Comparison of ENCODE assay signal across 8 cellular contexts in the genomic region with DNA sequence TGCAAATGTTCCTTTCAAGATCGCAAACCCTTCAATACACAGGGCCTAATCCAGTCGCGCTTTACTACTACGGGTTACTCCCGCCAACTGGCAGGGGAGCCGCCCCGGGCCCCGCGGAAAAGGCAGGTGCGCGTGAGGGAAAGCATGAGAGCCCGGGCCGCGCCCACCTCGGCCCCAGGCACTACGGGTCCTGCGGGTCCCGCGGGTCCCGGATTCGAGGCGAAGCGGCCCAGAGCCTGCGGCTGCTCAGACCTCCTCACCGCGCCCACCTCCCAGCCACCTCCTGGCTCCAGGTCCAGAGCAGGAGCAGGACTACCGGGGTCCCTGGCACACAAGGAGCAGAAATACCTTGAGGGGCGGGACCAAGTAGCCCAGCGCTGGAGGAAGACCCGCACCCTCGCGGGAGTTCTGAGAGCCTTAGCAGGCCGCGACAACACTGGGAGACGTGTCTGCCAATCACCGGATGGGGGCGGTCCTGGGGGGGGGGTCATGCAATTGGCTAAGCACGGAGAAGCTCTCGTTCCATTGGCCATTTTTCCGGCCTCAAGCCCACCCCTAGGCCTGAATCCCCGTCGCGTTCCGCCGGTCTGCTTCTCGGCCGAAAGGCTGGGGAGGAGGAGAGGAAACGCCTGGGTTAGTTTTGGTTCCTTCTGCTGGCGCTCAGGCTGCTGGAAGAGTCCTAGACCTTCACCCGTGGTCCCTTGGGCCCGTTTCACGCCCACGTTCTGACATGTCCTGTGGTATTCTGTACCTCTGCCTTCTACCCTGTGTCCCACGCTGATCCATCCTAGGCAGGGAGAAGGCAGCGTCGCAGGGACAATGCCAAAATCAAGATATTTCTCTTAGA. TPM values are rescaled to one million over a fixed set of nuclear protein-coding genes. Genes with fewer than 3 reads are reported as not detected.
DNase-seq lines count a peak whose midpoint lies in the region; ATAC-seq and TF ChIP-seq lines count a peak whose summit lies in the region.

No MANE protein-coding gene starts in this region.

- intact Hi-C loops in lower lobe of right lung (cut with DNase I) = no loop called here

- peak overlapping the region; percentile 74 to 85 (median 82) for H3K27ac ChIP-seq in BLaER1 treated with 17β-estradiol and CSF1 and Interleukin-3, amounts not matched to agents 10 nM and 100 nM
- peak overlapping the region; percentile 90 for H3K27ac ChIP-seq in lower lobe of right lung

- peaks cover 0 to 34% (median 7%) of the 10 kb centered on the region in 11 experiments; a peak in 10 of 22 replicates for H4K20me1 ChIP-seq in BLaER1 treated with 17β-estradiol and CSF1 and Interleukin-3, amounts not matched to agents 10 nM and 100 nM

- H3K9me3 Mint-ChIP-seq in activated CD8-positive, alpha-beta T cell treated with anti-CD3 and anti-CD28 coated beads, Interleukin-2, amount 10 ng/mL, durations not matched to agents 7 days and 5 days (ENCODE audit: insufficient read depth) = no peaks in the 10 kb centered on the region

- ATAC-seq in GM19328 (IDR thresholded peaks at IDR 0.05; ENCODE audit: unreplicated experiment) (peak; percentile 89), HG03520 (IDR thresholded peaks at IDR 0.05; ENCODE audit: unreplicated experiment) (peak; percentile 94), lower lobe of right lung (peak; percentile 99 to 100)
- ATAC-seq in activated CD8-positive, alpha-beta T cell treated with anti-CD3 and anti-CD28 coated beads, Interleukin-2, amount 10 ng/mL, durations not matched to agents 7 days and 5 days = peak; percentile 99

- H3K4me2 ChIP-seq in BLaER1 treated with 17β-estradiol and CSF1 and Interleukin-3, amounts not matched to agents 10 nM and 100 nM = peak overlapping the region; percentile 71 to 94 (median 86)

- peak overlapping the region; percentile 77 to 88 (median 84) for H3K9ac ChIP-seq in BLaER1 treated with 17β-estradiol and CSF1 and Interleukin-3, amounts not matched to agents 10 nM and 100 nM

- DNase-seq in NCI-H748 treated with DMSO at 0.1 percent for 48 hours (lab: John Stamatoyannopoulos, UW) (peak; percentile 89), lower lobe of right lung (peak; percentile 94)
- peak; percentile 94 for DNase-seq in activated CD8-positive, alpha-beta T cell treated with anti-CD3 and anti-CD28 coated beads, Interleukin-2, amount 10 ng/mL, durations not matched to agents 7 days and 5 days
- DNase-seq in effector CD4-positive, alpha-beta T cell = peak; percentile 85
- DNase-seq in stimulated activated CD4-positive, alpha-beta T cell treated with anti-CD3 and anti-CD28 coated beads, TNF-alpha, amount 100 ng/mL, for 1 hour (ENCODE audit: low read depth in 3 of 3, low spot score in 1 of 3) = peak; percentile 73 to 74 (median 74)

- CTCF ChIA-PET in activated CD8-positive, alpha-beta T cell treated with anti-CD3 and anti-CD28 coated beads, Interleukin-2, amount 10 ng/mL, durations not matched to agents 7 days and 5 days (lab: Charles Lee) = interaction anchor here (1.0 to 1.3 kb wide), 3 partner anchors 9 to 261 kb away, joined by 3 to 4 read pairs (median 4); no protein-coding TSS in a partner anchor

- H3K9me3 ChIP-seq in BLaER1 treated with 17β-estradiol and CSF1 and Interleukin-3, amounts not matched to agents 10 nM and 100 nM (replicated peaks in 1 of 11) = no peaks in the 10 kb centered on the region
- no peaks in the 10 kb centered on the region for H3K9me3 ChIP-seq in lower lobe of right lung

- H3K4me1 Mint-ChIP-seq in activated CD8-positive, alpha-beta T cell treated with anti-CD3 and anti-CD28 coated beads, Interleukin-2, amount 10 ng/mL, durations not matched to agents 7 days and 5 days (ENCODE audit: low read depth) = peaks cover 13% of the 10 kb centered on the region

- H3K36me3 ChIP-seq in BLaER1 treated with 17β-estradiol and CSF1 and Interleukin-3, amounts not matched to agents 10 nM and 100 nM = peaks cover 9 to 33% (median 25%) of the 10 kb centered on the region in 11 experiments; a peak in 21 of 22 replicates
- peaks cover 4% of the 10 kb centered on the region for H3K36me3 ChIP-seq in lower lobe of right lung

- peak overlapping the region; percentile 82 for H3K4me3 Mint-ChIP-seq in activated CD8-positive, alpha-beta T cell treated with anti-CD3 and anti-CD28 coated beads, Interleukin-2, amount 10 ng/mL, durations not matched to agents 7 days and 5 days

- H3K27me3 Mint-ChIP-seq in activated CD8-positive, alpha-beta T cell treated with anti-CD3 and anti-CD28 coated beads, Interleukin-2, amount 10 ng/mL, durations not matched to agents 7 days and 5 days (ENCODE audit: low read depth) = peaks cover 2% of the 10 kb centered on the region

- peaks cover 25% of the 10 kb centered on the region for H3K36me3 Mint-ChIP-seq in activated CD8-positive, alpha-beta T cell treated with anti-CD3 and anti-CD28 coated beads, Interleukin-2, amount 10 ng/mL, durations not matched to agents 7 days and 5 days (ENCODE audit: low read depth)

- H3K27me3 ChIP-seq in BLaER1 treated with 17β-estradiol and CSF1 and Interleukin-3, amounts not matched to agents 10 nM and 100 nM = no peaks in the 10 kb centered on the region
- H3K27me3 ChIP-seq in lower lobe of right lung (ENCODE audit: low read depth) = no peaks in the 10 kb centered on the region

- TF ChIP-seq CTCF in lower lobe of right lung (IDR thresholded peaks at IDR 0.05) = no peak

- peaks cover 12 to 20% (median 17%) of the 10 kb centered on the region in 10 experiments for H3K4me1 ChIP-seq in BLaER1 treated with 17β-estradiol and CSF1 and Interleukin-3, amounts not matched to agents 10 nM and 100 nM
- H3K4me1 ChIP-seq in lower lobe of right lung = peaks cover 14% of the 10 kb centered on the region

- peak overlapping the region; percentile 81 for H3K27ac Mint-ChIP-seq in activated CD8-positive, alpha-beta T cell treated with anti-CD3 and anti-CD28 coated beads, Interleukin-2, amount 10 ng/mL, durations not matched to agents 7 days and 5 days

- POLR2A ChIA-PET in activated CD8-positive, alpha-beta T cell treated with anti-CD3 and anti-CD28 coated beads, Interleukin-2, amount 10 ng/mL, durations not matched to agents 7 days and 5 days (lab: Charles Lee) = interaction anchor here (0.6 to 4.8 kb wide), 3 partner anchors 10 to 221 kb away, joined by 3 to 80 read pairs (median 3); no protein-coding TSS in a partner anchor

- H3K4me3 ChIP-seq in BLaER1 treated with 17β-estradiol and CSF1 and Interleukin-3, amounts not matched to agents 10 nM and 100 nM = peak overlapping the region; percentile 68 to 80 (median 71)
- peak overlapping the region; percentile 88 for H3K4me3 ChIP-seq in lower lobe of right lung

RNA-seq across cellular contexts. Expression of gene ERVMER34-1, which starts 29.0 kb away (rescaled TPM):
- total RNA-seq in activated CD8-positive, alpha-beta T cell treated with anti-CD3 and anti-CD28 coated beads, Interleukin-2, amount 10 ng/mL, durations not matched to agents 7 days and 5 days = not detected
- total RNA-seq in lower lobe of right lung = 1.5 TPM

Comparison
In these comparisons a context has a peak if more than half of its experiments do, and no peak if none do; other contexts are left out.
1. Peak in every context shown above with its lines: DNase-seq, ATAC-seq, H3K4me3 ChIP-seq and H3K27ac ChIP-seq.